Comparison of ENCODE assay signal across 21 cellular contexts in genomic region chr6:104613416-104614001, GRCh38.
DNase-seq lines count a peak whose midpoint lies in the region; ATAC-seq and TF ChIP-seq lines count a peak whose summit lies in the region.
"Had no signal": no experiment of that assay in that cellular context is flagged by ENCODE, and none has a peak within 500 bp of the region (broad histone marks: within the 10 kb centered on the region; RNA-seq: fewer than 3 reads in every experiment).

No MANE protein-coding gene starts in this region.

- no peak for ATAC-seq in GM18498 (IDR thresholded peaks at IDR 0.05; ENCODE audit: unreplicated experiment)
- no peak for ATAC-seq in HG03432 (IDR thresholded peaks at IDR 0.05; ENCODE audit: unreplicated experiment)
- ATAC-seq: activated CD8-positive, alpha-beta T cell treated with anti-CD3 and anti-CD28 coated beads, Interleukin-2, amount 10 ng/mL, durations not matched to agents 7 days and 5 days; mucosa of descending colon; Panc1; stimulated activated memory B cell treated with anti-CD40 and anti-IgM and Interleukin-4, amounts not matched to agents 10 μg/mL and 1 μg/mL and 100 μg/mL, for 72 hours had no signal

- H3K9me3 Mint-ChIP-seq in chondrocyte (ENCODE audit: low read depth) (no peaks in the 10 kb centered on the region), mesothelial cell of epicardium (peaks cover 11% of the 10 kb centered on the region)
- H3K9me3 Mint-ChIP-seq: activated T-helper 1 cell treated with anti-CD3 and anti-CD28 coated beads, Interleukin-12 subunit alpha, Interleukin-12 subunit beta, Interleukin-2, Interleukin-4 antibody, amounts not matched to agents 30 ng/mL and 10 ng/mL and 1 ng/mL, durations not matched to agents 14 hours and 24 hours and 36 hours; stimulated activated memory B cell treated with anti-CD40 and anti-IgM and Interleukin-4, amounts not matched to agents 10 μg/mL and 1 μg/mL and 100 μg/mL, for 72 hours had no signal

- H3K4me3 Mint-ChIP-seq in chondrocyte (ENCODE audit: unreplicated experiment) (no peak overlapping the region), mesothelial cell of epicardium (peak overlapping the region; percentile 1)
- H3K4me3 Mint-ChIP-seq: activated CD8-positive, alpha-beta T cell treated with anti-CD3 and anti-CD28 coated beads, Interleukin-2, amount 10 ng/mL, durations not matched to agents 7 days and 5 days; activated T-helper 1 cell treated with anti-CD3 and anti-CD28 coated beads, Interleukin-12 subunit alpha, Interleukin-12 subunit beta, Interleukin-2, Interleukin-4 antibody, amounts not matched to agents 30 ng/mL and 10 ng/mL and 1 ng/mL, durations not matched to agents 14 hours and 24 hours and 36 hours; stimulated activated memory B cell treated with anti-CD40 and anti-IgM and Interleukin-4, amounts not matched to agents 10 μg/mL and 1 μg/mL and 100 μg/mL, for 72 hours had no signal

- H3K27ac Mint-ChIP-seq in chondrocyte (ENCODE audit: unreplicated experiment): peak overlapping the region; percentile 49
- H3K27ac Mint-ChIP-seq in mesothelial cell of epicardium: peak overlapping the region; percentile 87
- H3K27ac Mint-ChIP-seq: activated CD8-positive, alpha-beta T cell treated with anti-CD3 and anti-CD28 coated beads, Interleukin-2, amount 10 ng/mL, durations not matched to agents 7 days and 5 days; activated T-helper 1 cell treated with anti-CD3 and anti-CD28 coated beads, Interleukin-12 subunit alpha, Interleukin-12 subunit beta, Interleukin-2, Interleukin-4 antibody, amounts not matched to agents 30 ng/mL and 10 ng/mL and 1 ng/mL, durations not matched to agents 14 hours and 24 hours and 36 hours; stimulated activated memory B cell treated with anti-CD40 and anti-IgM and Interleukin-4, amounts not matched to agents 10 μg/mL and 1 μg/mL and 100 μg/mL, for 72 hours had no signal

- H3K4me1 Mint-ChIP-seq in chondrocyte (ENCODE audit: low read depth) (peaks cover 23% of the 10 kb centered on the region), mesothelial cell of epicardium (peaks cover 24% of the 10 kb centered on the region)
- H3K4me1 Mint-ChIP-seq: stimulated activated memory B cell treated with anti-CD40 and anti-IgM and Interleukin-4, amounts not matched to agents 10 μg/mL and 1 μg/mL and 100 μg/mL, for 72 hours had no signal

- no peak for TF ChIP-seq CTCF in chondrocyte (IDR thresholded peaks at IDR 0.05)
- TF ChIP-seq CTCF in mesothelial cell of epicardium (IDR thresholded peaks at IDR 0.05; ENCODE audit: unreplicated experiment): no peak

- H3K27me3 Mint-ChIP-seq in chondrocyte (ENCODE audit: low read depth) (no peaks in the 10 kb centered on the region), mesothelial cell of epicardium (ENCODE audit: low read depth) (no peaks in the 10 kb centered on the region)
- H3K27me3 Mint-ChIP-seq: stimulated activated memory B cell treated with anti-CD40 and anti-IgM and Interleukin-4, amounts not matched to agents 10 μg/mL and 1 μg/mL and 100 μg/mL, for 72 hours had no signal

- peak; percentile 11 for DNase-seq in AG08395 (ENCODE audit: low spot score)
- DNase-seq in M059J (ENCODE audit: low read depth): peak; percentile 59
- no peak for DNase-seq in chondrocyte (ENCODE audit: low spot score)
- no peak for DNase-seq in mesothelial cell of epicardium (ENCODE audit: low spot score in 2 of 2, unreplicated experiment in 2 of 2)
- no peak for DNase-seq in NCI-H510A (lab: John Stamatoyannopoulos, UW)
- no peak for DNase-seq in NCI-H1105 treated with DMSO at 0.1 percent for 48 hours (lab: John Stamatoyannopoulos, UW)
- DNase-seq: ACHN; activated CD8-positive, alpha-beta T cell treated with anti-CD3 and anti-CD28 coated beads, Interleukin-2, amount 10 ng/mL, durations not matched to agents 7 days and 5 days; colonic mucosa; COR-L47; kidney; mucosa of descending colon; NCI-H187 treated with DMSO at 0.1 percent for 48 hours; small intestine; SW 1271; transverse colon had no signal

- H3K36me3 Mint-ChIP-seq in chondrocyte (ENCODE audit: low read depth): no peaks in the 10 kb centered on the region
- peaks cover 5% of the 10 kb centered on the region for H3K36me3 Mint-ChIP-seq in mesothelial cell of epicardium
- H3K36me3 Mint-ChIP-seq: stimulated activated memory B cell treated with anti-CD40 and anti-IgM and Interleukin-4, amounts not matched to agents 10 μg/mL and 1 μg/mL and 100 μg/mL, for 72 hours had no signal

Comparison
In these comparisons a context has a peak if more than half of its experiments do, and no peak if none do; other contexts are left out.
1. DNase-seq: peak in AG08395 (single experiment) and M059J (single experiment); none in chondrocyte (single experiment), mesothelial cell of epicardium (0 of 2), NCI-H510A (single experiment) and NCI-H1105 treated with DMSO at 0.1 percent for 48 hours (single experiment).